ENCODE assay signal across 12 cellular contexts in the genomic region with DNA sequence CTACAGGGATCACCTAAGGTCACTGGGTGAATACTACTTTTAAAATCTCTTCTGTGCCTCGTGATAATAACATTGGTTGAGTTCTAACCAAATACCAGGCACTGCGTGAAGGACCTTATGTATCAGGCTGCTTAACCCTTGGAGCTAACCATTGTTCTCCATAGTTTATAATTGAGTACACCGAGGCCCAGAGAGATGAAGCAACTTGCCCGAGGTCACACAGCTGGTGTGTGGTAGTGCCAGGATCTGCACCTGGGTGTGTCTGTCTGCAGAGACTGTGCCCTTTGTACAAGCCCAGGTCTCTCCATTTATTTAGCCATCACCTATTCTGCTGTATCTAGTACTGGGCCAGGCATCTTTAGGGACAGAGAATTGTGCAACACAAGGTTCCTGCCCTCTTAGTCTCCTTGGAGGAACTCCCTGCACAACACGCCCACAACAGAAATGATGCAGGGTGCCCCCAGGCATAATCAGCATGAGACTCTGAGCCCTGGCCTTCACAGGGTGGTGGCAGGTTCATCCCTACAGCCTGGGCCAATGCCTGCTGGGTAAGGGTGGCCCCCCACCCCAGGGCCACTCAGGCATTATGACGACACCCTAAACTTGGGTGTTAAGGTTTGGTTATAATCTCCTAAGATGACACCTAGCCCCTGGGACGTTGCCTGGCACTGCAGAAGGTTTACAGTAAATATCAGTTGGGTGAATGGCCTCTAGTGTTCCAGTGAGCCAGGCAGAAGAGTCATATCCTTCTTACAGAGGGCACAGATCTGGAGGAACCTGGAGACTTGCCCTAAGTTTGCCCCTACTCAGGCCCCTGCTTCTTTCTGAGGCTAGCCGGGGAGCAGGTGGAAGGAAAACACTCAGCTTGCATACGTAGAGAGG. TPM values are rescaled to one million over a fixed set of nuclear protein-coding genes. Genes with fewer than 3 reads are reported as not detected.
DNase-seq lines count a peak whose midpoint lies in the region; TF ChIP-seq lines count a peak whose summit lies in the region.
"Had no signal": no experiment of that assay in that cellular context is flagged by ENCODE, and none has a peak within 500 bp of the region (broad histone marks: within the 10 kb centered on the region; RNA-seq: fewer than 3 reads in every experiment).

No MANE protein-coding gene starts in this region.

- peaks cover 44% of the 10 kb centered on the region for H3K79me1 ChIP-seq in trophoblast cell (ENCODE audit: low read length)

- no peaks in the 10 kb centered on the region for H3K27me3 Mint-ChIP-seq in Caco-2 (ENCODE audit: insufficient read depth, unreplicated experiment)
- H3K27me3 Mint-ChIP-seq: stimulated activated naive CD8-positive, alpha-beta T cell treated with anti-CD3 and anti-CD28 coated beads, Interleukin-15, Interleukin-2, amounts not matched to agents 100 ng/mL and 50 ng/mL, for 24 hours had no signal

- H4K8ac ChIP-seq in trophoblast cell (ENCODE audit: low read depth, low read length) = no peak overlapping the region

- H3K4me1 ChIP-seq in Caco-2 (peaks cover 58% of the 10 kb centered on the region), SK-N-SH (ENCODE audit: control insufficient read depth in 1 of 2, insufficient read depth in 2 of 2, low read depth in 1 of 2, low read length in 1 of 2) (peaks cover 64 to 99% of the 10 kb centered on the region in 2 experiments), trophoblast cell (ENCODE audit: control insufficient read depth in 1 of 2, insufficient read depth in 2 of 2, low read length in 2 of 2) (peaks cover 70 to 72% of the 10 kb centered on the region in 2 experiments)

- BruUV-seq in Caco-2 (replicated peaks; lab: Mats Ljungman, UMichigan) = no TSS peak

- no peaks in the 10 kb centered on the region for H3K9me2 ChIP-seq in SK-N-SH

- H3K14ac ChIP-seq in trophoblast cell (ENCODE audit: low read length) = no peak overlapping the region

- no peak overlapping the region for H3K18ac ChIP-seq in trophoblast cell (ENCODE audit: low read length)

- H3K4ac ChIP-seq in trophoblast cell (ENCODE audit: low read depth, low read length) = no peak overlapping the region

- H3K36me3 ChIP-seq in Caco-2 (ENCODE audit: control insufficient read depth, insufficient read depth, low read length) = no peaks in the 10 kb centered on the region
- H3K36me3 ChIP-seq in SK-N-SH (replicated peaks in 1 of 2; ENCODE audit: control insufficient read depth in 1 of 2, insufficient read depth in 2 of 2, low read length in 1 of 2) = no peaks in the 10 kb centered on the region
- peaks cover 3 to 6% of the 10 kb centered on the region in 2 experiments for H3K36me3 ChIP-seq in trophoblast cell (ENCODE audit: control insufficient read depth in 1 of 2, insufficient read depth in 2 of 2, low read length in 2 of 2)

- H3K27ac ChIP-seq in SK-N-SH (ENCODE audit: low read depth in 2 of 2, low read length in 1 of 2) = peak overlapping the region; percentile 60 to 100; a peak in 3 of 4 replicates
- no peak overlapping the region for H3K27ac ChIP-seq in trophoblast cell (ENCODE audit: low read depth, low read length)

- no peak for TF ChIP-seq EP300 in SK-N-SH (IDR thresholded peaks at IDR 0.05; ENCODE audit: borderline replicate concordance in 1 of 2, low read depth in 1 of 2, low read length in 1 of 2)

- H3K27ac Mint-ChIP-seq in Caco-2 (ENCODE audit: unreplicated experiment) = peak overlapping the region; percentile 90
- H3K27ac Mint-ChIP-seq: stimulated activated naive CD8-positive, alpha-beta T cell treated with anti-CD3 and anti-CD28 coated beads, Interleukin-15, Interleukin-2, amounts not matched to agents 100 ng/mL and 50 ng/mL, for 24 hours had no signal

- no peaks in the 10 kb centered on the region for H3K9me3 Mint-ChIP-seq in Caco-2 (ENCODE audit: unreplicated experiment)
- H3K9me3 Mint-ChIP-seq: stimulated activated naive CD8-positive, alpha-beta T cell treated with anti-CD3 and anti-CD28 coated beads, Interleukin-15, Interleukin-2, amounts not matched to agents 100 ng/mL and 50 ng/mL, for 24 hours had no signal

- no peak for TF ChIP-seq RAD21 in SK-N-SH (IDR thresholded peaks at IDR 0.05; ENCODE audit: low read length)

- H3F3A ChIP-seq in SK-N-SH (replicated peaks; ENCODE audit: insufficient read depth) = peaks cover 29% of the 10 kb centered on the region

- peaks cover 64% of the 10 kb centered on the region for H4K20me1 ChIP-seq in SK-N-SH (ENCODE audit: insufficient read depth)

- POLR2A ChIA-PET in Caco-2 (lab: Charles Lee) (no interaction called here), SK-N-SH (lab: Yijun Ruan, JAX) (interaction anchor here (0.8 to 3.6 kb wide), 15 partner anchors 8 to 37 kb away, joined by 3 to 19 read pairs (median 4); a partner anchor contains a TSS)

- no peaks in the 10 kb centered on the region for H3K27me3 ChIP-seq in Caco-2 (replicated peaks; ENCODE audit: control insufficient read depth, insufficient read depth, low read length)
- no peaks in the 10 kb centered on the region for H3K27me3 ChIP-seq in SK-N-SH (ENCODE audit: insufficient read depth)
- H3K27me3 ChIP-seq in trophoblast cell (ENCODE audit: insufficient read depth, low read length) = no peaks in the 10 kb centered on the region

- H3K4me2 ChIP-seq in SK-N-SH = peak overlapping the region; percentile 70; the same call in 1 of the 2 replicates
- no peak overlapping the region for H3K4me2 ChIP-seq in trophoblast cell (ENCODE audit: low read length)

- CTCF ChIA-PET in Caco-2 (lab: Charles Lee) = interaction anchor here (3.9 kb wide), 1 partner anchor 27 kb away, joined by 36 read pairs; no protein-coding TSS in a partner anchor
- CTCF ChIA-PET in SK-N-SH (lab: Yijun Ruan, JAX) = interaction anchor here (0.9 to 12.2 kb wide), 8 partner anchors 22 to 341 kb away, joined by 3 to 139 read pairs (median 9); no protein-coding TSS in a partner anchor

- H2BK5ac ChIP-seq in trophoblast cell (ENCODE audit: low read depth, low read length, poor library complexity) = no peak overlapping the region

- peaks cover 4% of the 10 kb centered on the region for H3K36me3 Mint-ChIP-seq in Caco-2 (ENCODE audit: insufficient read depth, unreplicated experiment)

- H2AFZ ChIP-seq in SK-N-SH (ENCODE audit: low read depth) (no peak overlapping the region), trophoblast cell (ENCODE audit: insufficient read depth, low read length, poor library complexity) (no peak overlapping the region)

- intact Hi-C loops in Caco-2 (cut with micrococcal nuclease; ENCODE audit: unreplicated experiment) = no loop called here

- no peak overlapping the region for H4K12ac ChIP-seq in trophoblast cell (ENCODE audit: low read depth, low read length)

- TF ChIP-seq CTCF in Caco-2 (IDR thresholded peaks at IDR 0.05; ENCODE audit: insufficient read depth in 1 of 2, low read depth in 1 of 2, low read length in 1 of 2, severe bottlenecking in 1 of 2, unreplicated experiment in 1 of 2) = no peak
- no peak for TF ChIP-seq CTCF in SK-N-SH (IDR thresholded peaks at IDR 0.05)
- TF ChIP-seq CTCF in fibroblast of pulmonary artery (IDR thresholded peaks at IDR 0.05; ENCODE audit: low read length, missing control alignments) = no peak

- DNase-seq in Caco-2 = peak; percentile 55 to 75
- DNase-seq in SK-N-SH = no peak
- peak; percentile 53 for DNase-seq in fibroblast of pulmonary artery (ENCODE audit: low read depth)
- DNase-seq in trophoblast cell = peak; percentile 76 to 78
- no peak for DNase-seq in DMS 273 treated with DMSO at 0.1 percent for 48 hours (lab: John Stamatoyannopoulos, UW)
- no peak for DNase-seq in C1 segment of cervical spinal cord (lab: John Stamatoyannopoulos, UW)
- no peak for DNase-seq in pons (ENCODE audit: low spot score)
- DNase-seq in erythroblast (lab: John Stamatoyannopoulos, UW) = no peak
- DNase-seq: activated effector memory CD4-positive, alpha-beta T cell treated with anti-CD3 and anti-CD28 coated beads, Interleukin-2, amount 50 U/mL, for 16 hours; NCI-H1930; T-helper 2 cell had no signal

- H3K4me3 ChIP-seq in Caco-2 (ENCODE audit: low read depth, low read length) (no peak overlapping the region), SK-N-SH (ENCODE audit: low read depth in 2 of 2, low read length in 1 of 2) (no peak overlapping the region; a peak in 2 of 4 replicates), fibroblast of pulmonary artery (replicated peaks; ENCODE audit: low read depth, low read length) (peak overlapping the region; percentile 25), trophoblast cell (ENCODE audit: low read depth, low read length) (no peak overlapping the region)

- H2BK12ac ChIP-seq in trophoblast cell (ENCODE audit: low read length) = no peak overlapping the region

- peaks cover 40% of the 10 kb centered on the region for H3K4me1 Mint-ChIP-seq in Caco-2 (ENCODE audit: low read depth, unreplicated experiment)

- H3K79me2 ChIP-seq in SK-N-SH (ENCODE audit: insufficient read depth) (peaks cover 87% of the 10 kb centered on the region), trophoblast cell (ENCODE audit: control insufficient read depth, insufficient read depth, low read length, poor library complexity) (peaks cover 19% of the 10 kb centered on the region)

- no peak overlapping the region for H4K91ac ChIP-seq in trophoblast cell (ENCODE audit: low read depth, low read length)

- H3K23ac ChIP-seq in trophoblast cell (ENCODE audit: low read length) = no peak overlapping the region

- H3K9me3 ChIP-seq in Caco-2 (no peaks in the 10 kb centered on the region), SK-N-SH (no peaks in the 10 kb centered on the region), trophoblast cell (ENCODE audit: insufficient read depth, low read depth, low read length) (no peaks in the 10 kb centered on the region)

- no peak for TF ChIP-seq POLR2A in erythroblast (IDR thresholded peaks at IDR 0.05; ENCODE audit: low read length)

- no peak overlapping the region for H2AK5ac ChIP-seq in trophoblast cell (ENCODE audit: low read length)

- H2BK120ac ChIP-seq in trophoblast cell (ENCODE audit: insufficient read depth, low read length, poor library complexity) = no peak overlapping the region

- no peak overlapping the region for H3K4me3 Mint-ChIP-seq in Caco-2 (ENCODE audit: unreplicated experiment)
- H3K4me3 Mint-ChIP-seq: stimulated activated naive CD8-positive, alpha-beta T cell treated with anti-CD3 and anti-CD28 coated beads, Interleukin-15, Interleukin-2, amounts not matched to agents 100 ng/mL and 50 ng/mL, for 24 hours had no signal

- H3K9ac ChIP-seq in SK-N-SH (no peak overlapping the region), trophoblast cell (ENCODE audit: low read length) (no peak overlapping the region)

- WGBS in SK-N-SH (ENCODE audit: low lambda C conversion rate) = 43% methylated on average over 9 of the region's 9 CpGs
- no CpG with 5 or more reads among the region's 9 CpGs for WGBS in trophoblast cell (ENCODE audit: extremely low coverage, insufficient coverage, insufficient read length)

TF ChIP-seq in SK-N-SH, 30 proteins besides CTCF, POLR2A, EP300 and RAD21 (continues in another document):
- no peak for TF ChIP-seq SIN3A (IDR thresholded peaks at IDR 0.05; ENCODE audit: borderline replicate concordance, low read depth, low read length)
- no peak for TF ChIP-seq RCOR1 (IDR thresholded peaks at IDR 0.05; ENCODE audit: low read length)

RNA-seq across cellular contexts. Expression of a gene that starts 31.6 kb away (rescaled TPM):
- total RNA-seq in Caco-2 (2022) = 16.2 and 22.4 TPM in 2 replicates
- polyA plus RNA-seq in SK-N-SH (2012; rRNA removed) = 12.2 and 13.8 TPM in 2 replicates
- polyA plus RNA-seq in SK-N-SH (2012; cell fraction: cytosol; rRNA removed) = 7.9 and 13.9 TPM in 2 replicates
- 19.4 and 24.8 TPM in 2 replicates for polyA plus RNA-seq in SK-N-SH (2012; cell fraction: nucleus; rRNA removed)
- 54.7 and 55.5 TPM in 2 replicates for polyA plus RNA-seq in trophoblast cell (2013)

Comparison
In these comparisons a context has a peak if more than half of its experiments do, and no peak if none do; other contexts are left out.
1. DNase-seq: peak in Caco-2 (2 of 2), fibroblast of pulmonary artery (single experiment) and trophoblast cell (2 of 2); none in SK-N-SH (single experiment), DMS 273 treated with DMSO at 0.1 percent for 48 hours (single experiment), C1 segment of cervical spinal cord (0 of 14), pons (single experiment) and erythroblast (0 of 2).